Comparison of ENCODE assay signal across 12 cellular contexts in genomic region chr5:69517763-69518212, GRCh38. TPM values are rescaled to one million over a fixed set of nuclear protein-coding genes. Genes with fewer than 3 reads are reported as not detected.
DNase-seq lines count a peak whose midpoint lies in the region; TF ChIP-seq lines count a peak whose summit lies in the region.
"Had no signal": no experiment of that assay in that cellular context is flagged by ENCODE, and none has a peak within 500 bp of the region (broad histone marks: within the 10 kb centered on the region; RNA-seq: fewer than 3 reads in every experiment).

No MANE protein-coding gene starts in this region.

- H3K4me1 ChIP-seq in GM23248 (ENCODE audit: insufficient read depth): peaks cover 20% of the 10 kb centered on the region

- no peak overlapping the region for H3K27ac ChIP-seq in GM23248
- H3K27ac ChIP-seq: KMS-11, thoracic aorta had no signal

- peaks cover 17% of the 10 kb centered on the region for H3K36me3 Mint-ChIP-seq in mesothelial cell of epicardium
- H3K36me3 Mint-ChIP-seq: memory B cell had no signal

- 87 to 93% methylated on average over 4 of the region's 4 CpGs for WGBS in GM23248 (ENCODE audit: low coverage in 1 of 2, low lambda C conversion rate in 2 of 2, missing lambda C conversion rate in 2 of 2), 2 experiments

- H3K79me2 ChIP-seq in GM23248 (ENCODE audit: insufficient read depth): no peaks in the 10 kb centered on the region

- no peak overlapping the region for H3K4me2 ChIP-seq in GM23248 (ENCODE audit: unreplicated experiment)
- H3K4me2 ChIP-seq: KMS-11 had no signal

- TF ChIP-seq CTCF in mesothelial cell of epicardium (IDR thresholded peaks at IDR 0.05; ENCODE audit: unreplicated experiment): no peak

- H3K27me3 Mint-ChIP-seq in mesothelial cell of epicardium (ENCODE audit: low read depth): no peaks in the 10 kb centered on the region

- H4K20me1 ChIP-seq in GM23248 (ENCODE audit: insufficient read depth): no peaks in the 10 kb centered on the region

- H3K9me2 ChIP-seq in GM23248 (ENCODE audit: insufficient read depth): 0 out of 2 replicates have a peak, but pooled peaks cover 7% of the 10 kb centered on the region

- no peaks in the 10 kb centered on the region for H3K27me3 ChIP-seq in GM23248 (replicated peaks; ENCODE audit: insufficient read depth)

- H3K9me3 ChIP-seq in GM23248 (ENCODE audit: low read depth): no peaks in the 10 kb centered on the region
- H3K9me3 ChIP-seq: thoracic aorta had no signal

- peaks cover 16% of the 10 kb centered on the region for H3K4me1 Mint-ChIP-seq in mesothelial cell of epicardium
- H3K4me1 Mint-ChIP-seq: memory B cell had no signal

- peaks cover 32% of the 10 kb centered on the region for H3F3A ChIP-seq in GM23248 (ENCODE audit: insufficient read depth)

- no peak overlapping the region for H3K9ac ChIP-seq in GM23248
- H3K9ac ChIP-seq: KMS-11 had no signal

- no peak overlapping the region for H3K4me3 Mint-ChIP-seq in mesothelial cell of epicardium
- H3K4me3 Mint-ChIP-seq: memory B cell had no signal

- H3K36me3 ChIP-seq in GM23248 (ENCODE audit: low read depth): no peaks in the 10 kb centered on the region
- H3K36me3 ChIP-seq: thoracic aorta had no signal

- in situ Hi-C loops in GM23248 (cut with MboI): no loop called here

- H3K9me3 Mint-ChIP-seq in mesothelial cell of epicardium: no peaks in the 10 kb centered on the region
- H3K9me3 Mint-ChIP-seq: memory B cell had no signal

- peak overlapping the region; percentile 86 for H3K27ac Mint-ChIP-seq in mesothelial cell of epicardium
- H3K27ac Mint-ChIP-seq: memory B cell had no signal

- H2AFZ ChIP-seq in GM23248: no peak overlapping the region

- DNase-seq in Daoy (ENCODE audit: low read depth) (peak; percentile 60), NCI-H460 (ENCODE audit: extremely low read depth, low read depth) (peak; percentile 80), dermis blood vessel endothelial cell (peak; percentile 32), mesothelial cell of epicardium (ENCODE audit: low spot score in 2 of 2, unreplicated experiment in 2 of 2) (no peak), GM23248 (no peak), T1000 (lab: John Stamatoyannopoulos, UW) (no peak)
- no peak for DNase-seq in activated CD8-positive, alpha-beta memory T cell treated with anti-CD3 and anti-CD28 coated beads, Interleukin-2, amount 50 U/mL, for 4 hours
- no peak for DNase-seq in activated T-cell treated with anti-CD3 and anti-CD28 coated beads, Interleukin-2, amount 50 U/mL, for 48 hours
- DNase-seq: DND-41 had no signal

- H3K4me3 ChIP-seq in GM23248: no peak overlapping the region
- H3K4me3 ChIP-seq: thoracic aorta had no signal

RNA-seq across cellular contexts. Expression of gene OCLN, which starts 25.2 kb away (rescaled TPM):
- 30.8 and 39.0 TPM in 2 replicates for total RNA-seq in Daoy (2014; rRNA removed; shearing (Covaris generic))
- total RNA-seq in NCI-H460 (2014; rRNA removed; shearing (Covaris generic)): 7.7 and 8.7 TPM in 2 replicates
- 0.18 and 0.91 TPM in 2 replicates for polyA plus RNA-seq in NCI-H460 (2014; cell fraction: nucleus; rRNA removed)
- total RNA-seq in dermis blood vessel endothelial cell (4.4 and 5.7 TPM in 2 replicates), mesothelial cell of epicardium (36.1 to 37.8 TPM (median 37.0 TPM) in 3 replicates)
- total RNA-seq in GM23248 (2014; rRNA removed; shearing (Covaris generic)): 0.76 and 1.7 TPM in 2 replicates
- polyA plus RNA-seq in GM23248 (2016; fragmentation: Nextera tagmentation; extraction: Ambion mirVana): 0.52 and 0.59 TPM in 2 replicates

RNA-seq across cellular contexts. Expression of gene GTF2H2C, which starts 42.2 kb away (rescaled TPM):
- 88.2 and 94.4 TPM in 2 replicates for total RNA-seq in Daoy (2014; rRNA removed; shearing (Covaris generic))
- total RNA-seq in NCI-H460 (2014; rRNA removed; shearing (Covaris generic)): 99.9 and 123 TPM in 2 replicates
- 97.2 and 115 TPM in 2 replicates for polyA plus RNA-seq in NCI-H460 (2014; cell fraction: nucleus; rRNA removed)
- total RNA-seq in dermis blood vessel endothelial cell (20.9 and 34.4 TPM in 2 replicates), mesothelial cell of epicardium (41.8 to 46.2 TPM (median 46.0 TPM) in 3 replicates)
- total RNA-seq in GM23248 (2014; rRNA removed; shearing (Covaris generic)): 24.4 and 45.8 TPM in 2 replicates
- polyA plus RNA-seq in GM23248 (2016; fragmentation: Nextera tagmentation; extraction: Ambion mirVana): 27.0 and 33.3 TPM in 2 replicates

Comparison
In these comparisons a context has a peak if more than half of its experiments do, and no peak if none do; other contexts are left out.
1. DNase-seq: peak in Daoy (single experiment), NCI-H460 (single experiment) and dermis blood vessel endothelial cell (single experiment); none in mesothelial cell of epicardium (0 of 2), activated CD8-positive, alpha-beta memory T cell treated with anti-CD3 and anti-CD28 coated beads, Interleukin-2, amount 50 U/mL, for 4 hours (single experiment), GM23248 (single experiment), T1000 (single experiment) and activated T-cell treated with anti-CD3 and anti-CD28 coated beads, Interleukin-2, amount 50 U/mL, for 48 hours (0 of 2).